In genomic region chr11:76700177-76701100, GRCh38 we compare ENCODE assay signal across 1 cellular context.
TF ChIP-seq lines count a peak whose summit lies in the region.

No MANE protein-coding gene starts in this region.

TF ChIP-seq in H1, 55 proteins besides CTCF, POLR2A, EP300 and RAD21:
- TF ChIP-seq CHD1 (IDR thresholded peaks at IDR 0.05; ENCODE audit: low read depth, low read length), result no peak
- TF ChIP-seq NRF1 (IDR thresholded peaks at IDR 0.05; ENCODE audit: low read depth, low read length), result no peak
- no peak for TF ChIP-seq TAF1 (IDR thresholded peaks at IDR 0.05; ENCODE audit: low read depth, low read length)
- no peak for TF ChIP-seq SIRT6 (IDR thresholded peaks at IDR 0.05; ENCODE audit: low read length)
- TF ChIP-seq POU5F1 (IDR thresholded peaks at IDR 0.05; ENCODE audit: low read depth, low read length), result no peak
- TF ChIP-seq BRCA1 (IDR thresholded peaks at IDR 0.05; ENCODE audit: low read depth, low read length), result no peak
- no peak for TF ChIP-seq KDM5A (IDR thresholded peaks at IDR 0.05; ENCODE audit: low read length)
- TF ChIP-seq SP4 (IDR thresholded peaks at IDR 0.05; ENCODE audit: low read length), result no peak
- no peak for TF ChIP-seq CBX5 (IDR thresholded peaks at IDR 0.05; ENCODE audit: low read depth, low read length)
- no peak for TF ChIP-seq SIN3A (conservative IDR thresholded peaks at IDR 0.05 in 1 of 2, IDR thresholded peaks at IDR 0.05 in 1 of 2; ENCODE audit: low read depth in 1 of 2, low read length in 2 of 2)
- no peak for TF ChIP-seq GABPA (IDR thresholded peaks at IDR 0.05; ENCODE audit: borderline replicate concordance, insufficient read depth, low read length)
- no peak for TF ChIP-seq RNF2 (IDR thresholded peaks at IDR 0.05; ENCODE audit: borderline replicate concordance, low read depth, low read length, missing control alignments, poor library complexity, severe bottlenecking)
- no peak for TF ChIP-seq BACH1 (IDR thresholded peaks at IDR 0.05; ENCODE audit: low read length)
- no peak for TF ChIP-seq POLR2AphosphoS5 (IDR thresholded peaks at IDR 0.05; ENCODE audit: low read depth, low read length)
- TF ChIP-seq EZH2 (IDR thresholded peaks at IDR 0.05; ENCODE audit: low read depth, low read length, severe bottlenecking), result no peak
